In genomic region chr1:111225091-111225490, GRCh38 we compare ENCODE assay signal across 19 cellular contexts. TPM values are rescaled to one million over a fixed set of nuclear protein-coding genes. Genes with fewer than 3 reads are reported as not detected.
DNase-seq lines count a peak whose midpoint lies in the region; ATAC-seq and TF ChIP-seq lines count a peak whose summit lies in the region.
"Had no signal": no experiment of that assay in that cellular context is flagged by ENCODE, and none has a peak within 500 bp of the region (broad histone marks: within the 10 kb centered on the region; RNA-seq: fewer than 3 reads in every experiment).

No MANE protein-coding gene starts in this region.

- peaks cover 93% of the 10 kb centered on the region for H3K4me1 Mint-ChIP-seq in activated naive CD4-positive, alpha-beta T cell treated with anti-CD3 and anti-CD28 coated beads, Interleukin-2, amount 10 ng/mL, durations not matched to agents 7 days and 5 days
- peaks cover 70% of the 10 kb centered on the region for H3K4me1 Mint-ChIP-seq in T-helper 17 cell

- peaks cover 70% of the 10 kb centered on the region for H3K4me1 ChIP-seq in effector memory CD4-positive, alpha-beta T cell (ENCODE audit: control insufficient read depth, insufficient read depth, low read length, poor library complexity, severe bottlenecking)
- peaks cover 38 to 41% of the 10 kb centered on the region in 2 donors for H3K4me1 ChIP-seq in thyroid gland

- no peak for TF ChIP-seq POLR2A in thyroid gland (IDR thresholded peaks at IDR 0.05)

- TF ChIP-seq CTCF in thyroid gland (IDR thresholded peaks at IDR 0.05) = no peak

- H3K4me3 Mint-ChIP-seq in activated naive CD4-positive, alpha-beta T cell treated with anti-CD3 and anti-CD28 coated beads, Interleukin-2, amount 10 ng/mL, durations not matched to agents 7 days and 5 days = peak overlapping the region; percentile 56
- peak overlapping the region; percentile 83 for H3K4me3 Mint-ChIP-seq in T-helper 17 cell
- H3K4me3 Mint-ChIP-seq: WTC11 had no signal

- DNase-seq in activated naive CD4-positive, alpha-beta T cell treated with anti-CD3 and anti-CD28 coated beads, Interleukin-2, amount 10 ng/mL, durations not matched to agents 7 days and 5 days = no peak
- DNase-seq in activated naive CD4-positive, alpha-beta T cell (lab: John Stamatoyannopoulos, UW) = no peak
- no peak for DNase-seq in T-helper 17 cell
- no peak for DNase-seq in effector memory CD4-positive, alpha-beta T cell
- no peak for DNase-seq in thyroid gland
- no peak for DNase-seq in ecto neural progenitor cell (ENCODE audit: low spot score)
- DNase-seq in NCI-H146 treated with DMSO at 0.1 percent for 48 hours (lab: John Stamatoyannopoulos, UW; ENCODE audit: unreplicated experiment) = no peak
- DNase-seq in NCI-H2107 treated with DMSO at 0.1 percent for 48 hours (lab: John Stamatoyannopoulos, UW; ENCODE audit: unreplicated experiment) = no peak
- DNase-seq: activated CD8-positive, alpha-beta memory T cell treated with anti-CD3 and anti-CD28 coated beads, Interleukin-2, amount 50 U/mL, for 4 hours; amniotic stem cell; COR-L47; effector CD8-positive, alpha-beta T cell; EL; NCI-H187; right lobe of liver; stomach had no signal

- H3K27me3 Mint-ChIP-seq in activated naive CD4-positive, alpha-beta T cell treated with anti-CD3 and anti-CD28 coated beads, Interleukin-2, amount 10 ng/mL, durations not matched to agents 7 days and 5 days = no peaks in the 10 kb centered on the region
- H3K27me3 Mint-ChIP-seq in T-helper 17 cell = no peaks in the 10 kb centered on the region

- H3K36me3 Mint-ChIP-seq in activated naive CD4-positive, alpha-beta T cell treated with anti-CD3 and anti-CD28 coated beads, Interleukin-2, amount 10 ng/mL, durations not matched to agents 7 days and 5 days = peaks cover 12% of the 10 kb centered on the region
- no peaks in the 10 kb centered on the region for H3K36me3 Mint-ChIP-seq in T-helper 17 cell (ENCODE audit: low read depth)
- H3K36me3 Mint-ChIP-seq: WTC11 had no signal

- no peaks in the 10 kb centered on the region for H3K36me3 ChIP-seq in effector memory CD4-positive, alpha-beta T cell (ENCODE audit: control insufficient read depth, insufficient read depth, low read length)
- H3K36me3 ChIP-seq in thyroid gland = no peaks in the 10 kb centered on the region
- H3K36me3 ChIP-seq: right lobe of liver, stomach had no signal

- H3K9me3 Mint-ChIP-seq in activated naive CD4-positive, alpha-beta T cell treated with anti-CD3 and anti-CD28 coated beads, Interleukin-2, amount 10 ng/mL, durations not matched to agents 7 days and 5 days = no peaks in the 10 kb centered on the region
- H3K9me3 Mint-ChIP-seq: WTC11 had no signal

- H3K27ac ChIP-seq in effector memory CD4-positive, alpha-beta T cell (ENCODE audit: insufficient read depth, low read length, poor library complexity, severe bottlenecking) = peak overlapping the region; percentile 44
- peak overlapping the region in 2 of 3 donors; percentile 87 to 94 for H3K27ac ChIP-seq in thyroid gland
- H3K27ac ChIP-seq: right lobe of liver had no signal

- H3K27me3 ChIP-seq in effector memory CD4-positive, alpha-beta T cell (replicated peaks; ENCODE audit: control insufficient read depth, insufficient read depth, low read length, poor library complexity, severe bottlenecking) = no peaks in the 10 kb centered on the region
- H3K27me3 ChIP-seq in thyroid gland = no peaks in the 10 kb centered on the region
- H3K27me3 ChIP-seq: right lobe of liver, stomach had no signal

- CTCF ChIA-PET in activated naive CD4-positive, alpha-beta T cell treated with anti-CD3 and anti-CD28 coated beads, Interleukin-2, amount 10 ng/mL, durations not matched to agents 7 days and 5 days (lab: Charles Lee) = interaction anchor here (1.2 to 10.7 kb wide), 7 partner anchors 11 to 216 kb away, joined by 5 to 96 read pairs (median 7); no protein-coding TSS in a partner anchor

- H3K27ac Mint-ChIP-seq in activated naive CD4-positive, alpha-beta T cell treated with anti-CD3 and anti-CD28 coated beads, Interleukin-2, amount 10 ng/mL, durations not matched to agents 7 days and 5 days = peak overlapping the region; percentile 92
- H3K27ac Mint-ChIP-seq in T-helper 17 cell = peak overlapping the region; percentile 90
- H3K27ac Mint-ChIP-seq: WTC11 had no signal

- intact Hi-C loops in thyroid gland (cut with DNase I) = no loop called here

- ATAC-seq in T-helper 17 cell = no peak
- ATAC-seq: right lobe of liver, Right ventricle myocardium inferior, WTC11 had no signal

- H3K9me3 ChIP-seq in T-helper 17 cell (ENCODE audit: control insufficient read depth, low read length, poor library complexity, severe bottlenecking) (no peaks in the 10 kb centered on the region), thyroid gland (no peaks in the 10 kb centered on the region)
- H3K9me3 ChIP-seq in effector memory CD4-positive, alpha-beta T cell (ENCODE audit: control insufficient read depth, low read length) = no peaks in the 10 kb centered on the region
- H3K9me3 ChIP-seq: right lobe of liver, stomach had no signal

- peak overlapping the region; percentile 9 for H3K4me3 ChIP-seq in effector memory CD4-positive, alpha-beta T cell (ENCODE audit: insufficient read depth, low read depth, low read length, poor library complexity, severe bottlenecking)
- no peak overlapping the region for H3K4me3 ChIP-seq in thyroid gland (replicated peaks in 1 of 3)
- H3K4me3 ChIP-seq: right lobe of liver, stomach had no signal

RNA-seq across cellular contexts. Expression of gene CHI3L2, which starts 2.4 kb away (rescaled TPM):
- total RNA-seq in T-helper 17 cell (1 to 10 TPM; 8.1 to 9.1 TPM), thyroid gland (10 to 100 TPM in 2 of 4 donors, 1 to 10 TPM in 2; 4.2 to 25.7 (median 11.8) TPM)
- total RNA-seq: osteocyte had no signal

RNA-seq across cellular contexts. Expression of gene DENND2D, which starts 24.6 kb away (rescaled TPM):
- total RNA-seq in T-helper 17 cell (100 to 1,000 TPM in 1 of 2 donors, 10 to 100 TPM in 1; 62.4 to 126 TPM), thyroid gland (10 to 100 TPM; 45.1 to 53.3 (median 49.4) TPM)
- total RNA-seq: osteocyte had no signal
